In the genomic region with DNA sequence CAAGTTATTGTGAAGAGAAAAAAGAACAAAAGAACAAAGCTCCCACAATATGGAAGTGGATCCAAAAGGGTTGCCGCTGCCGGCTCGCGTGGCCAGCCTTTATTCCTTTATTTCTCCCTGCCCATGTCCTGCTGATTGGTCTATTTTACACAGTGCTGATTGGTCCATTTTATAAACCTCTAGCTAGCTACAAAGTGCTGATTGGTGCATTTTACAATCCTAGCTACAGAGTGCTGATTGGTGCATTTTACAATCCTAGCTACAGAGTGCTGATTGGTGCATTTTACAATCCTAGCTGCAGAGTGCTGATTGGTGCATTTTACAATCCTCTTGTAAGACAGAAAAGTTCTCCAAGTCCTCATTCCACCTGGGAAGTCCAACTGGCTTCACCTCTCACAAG, we compare ENCODE assay signal across 1 cellular context. TPM values are rescaled to one million over a fixed set of nuclear protein-coding genes. Genes with fewer than 3 reads are reported as not detected.
"Had no signal": no experiment of that assay in that cellular context is flagged by ENCODE, and none has a peak within 500 bp of the region (broad histone marks: within the 10 kb centered on the region; RNA-seq: fewer than 3 reads in every experiment).

No MANE protein-coding gene starts in this region.

RNA-seq across cellular contexts. Expression of a gene that starts 43.8 kb away (rescaled TPM):
- total RNA-seq: subcutaneous adipose tissue had no signal
